ENCODE assay signal across 9 cellular contexts in the genomic region with DNA sequence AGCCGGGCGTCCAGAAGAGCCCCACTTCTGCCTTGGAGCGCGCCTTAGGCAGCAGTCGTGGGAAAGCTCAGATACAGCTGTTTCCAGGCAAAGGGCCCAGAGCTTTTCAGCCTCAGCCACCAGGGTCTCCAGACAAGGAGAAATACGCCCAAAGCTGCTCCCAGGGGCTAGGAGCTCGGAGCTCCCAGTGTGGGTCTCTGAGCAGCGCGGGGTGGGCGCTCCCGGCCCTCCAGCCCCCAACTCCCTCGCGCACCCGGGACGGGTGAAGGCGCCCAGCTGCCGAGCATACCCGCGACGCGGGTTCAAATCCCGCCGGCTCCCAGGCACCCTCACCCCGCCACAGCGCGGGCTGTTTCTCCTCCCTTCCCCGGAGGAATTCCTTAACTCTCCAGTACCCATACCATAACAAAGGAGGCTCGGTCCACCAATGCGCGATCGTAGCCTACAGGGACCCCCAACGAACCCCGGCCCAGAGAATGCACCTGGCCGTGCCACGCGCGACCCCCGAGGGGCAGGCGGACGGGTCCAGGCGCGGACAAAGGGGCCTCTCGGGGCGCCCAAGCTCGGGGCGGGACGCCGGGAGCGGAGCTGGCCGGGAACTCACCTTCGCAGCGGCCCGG. TPM values are rescaled to one million over a fixed set of nuclear protein-coding genes. Genes with fewer than 3 reads are reported as not detected.
A peak's percentile ranks its signal among the peaks of the same experiment; 100 is the strongest.
DNase-seq lines count a peak whose midpoint lies in the region; ATAC-seq and TF ChIP-seq lines count a peak whose summit lies in the region.
"Had no signal": no experiment of that assay in that cellular context is flagged by ENCODE, and none has a peak within 500 bp of the region (broad histone marks: within the 10 kb centered on the region; RNA-seq: fewer than 3 reads in every experiment).

No MANE protein-coding gene starts in this region.

- H3K9me3 Mint-ChIP-seq in MCF 10A (ENCODE audit: unreplicated experiment), result no peaks in the 10 kb centered on the region

- no peak overlapping the region for H3K27ac ChIP-seq in iPS-20b (ENCODE audit: low read length)
- H3K27ac ChIP-seq in gastrocnemius medialis, result peak overlapping the region; percentile 84 to 88 (median 86)

- no peaks in the 10 kb centered on the region for H3K4me1 ChIP-seq in iPS-20b (ENCODE audit: insufficient read depth, low read length)
- peaks cover 10 to 20% of the 10 kb centered on the region in 2 donors for H3K4me1 ChIP-seq in gastrocnemius medialis

- peak overlapping the region; percentile 64; the same call in 1 of the 2 replicates for H3K9ac ChIP-seq in iPS-20b (ENCODE audit: low read depth, low read length)

- no peaks in the 10 kb centered on the region for H3K27me3 Mint-ChIP-seq in MCF 10A (ENCODE audit: insufficient read depth, unreplicated experiment)

- BruUV-seq in MCF 10A (replicated peaks; lab: Mats Ljungman, UMichigan), result no TSS peak

- in situ Hi-C loops in gastrocnemius medialis (cut with MboI; ENCODE audit: low sequenced_read_pairs in 4 of 4), result loop anchor here in 1 of 4 donors (10.0 kb wide), 1 partner anchor 108 kb away; no protein-coding TSS in a partner anchor

- TF ChIP-seq CTCF in MCF 10A (IDR thresholded peaks at IDR 0.05; ENCODE audit: unreplicated experiment) (no peak), gastrocnemius medialis (IDR thresholded peaks at IDR 0.05 in 4 of 5, conservative IDR thresholded peaks at IDR 0.05 in 1 of 5) (no peak)

- DNase-seq in HCEC 1CT (peak; percentile 47), MCF 10A (ENCODE audit: unreplicated experiment) (peak; percentile 18), gastrocnemius medialis (no peak), NCI-H510A treated with DMSO at 0.1 percent for 48 hours (lab: John Stamatoyannopoulos, UW) (no peak)
- no peak for DNase-seq in stimulated activated CD4-positive, alpha-beta T cell treated with anti-CD3 and anti-CD28 coated beads, Interleukin-15, amount 100 ng/mL, for 24 hours
- DNase-seq in activated CD4-positive, CD25-positive, alpha-beta regulatory T cell (lab: John Stamatoyannopoulos, UW), result no peak
- DNase-seq: activated T-cell treated with anti-CD3 and anti-CD28 coated beads, Interleukin-2, amount 50 U/mL, for 1 hour had no signal

- no peak overlapping the region for H3K27ac Mint-ChIP-seq in MCF 10A (ENCODE audit: low read depth, unreplicated experiment)

- peaks cover 29% of the 10 kb centered on the region for H3K4me1 Mint-ChIP-seq in MCF 10A (ENCODE audit: insufficient read depth, unreplicated experiment)

- no peaks in the 10 kb centered on the region for H3K9me3 ChIP-seq in iPS-20b (ENCODE audit: insufficient read depth, low read depth, low read length)
- no peaks in the 10 kb centered on the region for H3K9me3 ChIP-seq in gastrocnemius medialis

- CTCF ChIA-PET in MCF 10A (lab: Yijun Ruan, JAX), result interaction anchor here (0.7 to 0.9 kb wide), 5 partner anchors 55 to 204 kb away, joined by 3 to 4 read pairs (median 3); no protein-coding TSS in a partner anchor

- ATAC-seq in gastrocnemius medialis, result no peak
- ATAC-seq in GM21447 (IDR thresholded peaks at IDR 0.05; ENCODE audit: unreplicated experiment), result no peak

- peak overlapping the region; percentile 90 for H3K4me3 Mint-ChIP-seq in MCF 10A (ENCODE audit: unreplicated experiment)

- H3K27me3 ChIP-seq in iPS-20b (ENCODE audit: insufficient read depth, low read length), result peaks cover 42% of the 10 kb centered on the region
- H3K27me3 ChIP-seq in gastrocnemius medialis, result peaks cover 16 to 50% (median 30%) of the 10 kb centered on the region in 3 donors

- H3K36me3 Mint-ChIP-seq in MCF 10A (ENCODE audit: insufficient read depth, unreplicated experiment), result peaks cover 5% of the 10 kb centered on the region

- intact Hi-C loops in MCF 10A (cut with micrococcal nuclease) (loop anchor here (2.0 to 5.0 kb wide), 2 partner anchors 40 to 49 kb away; no protein-coding TSS in a partner anchor), gastrocnemius medialis (cut with DNase I; ENCODE audit: low total_unique reads) (loop anchor here (5.0 kb wide), 1 partner anchor 91 kb away; no protein-coding TSS in a partner anchor)

- TF ChIP-seq POLR2A in gastrocnemius medialis (IDR thresholded peaks at IDR 0.05), result no peak

- POLR2A ChIA-PET in MCF 10A (lab: Yijun Ruan, JAX), result interaction anchor here (0.7 to 4.2 kb wide), 13 partner anchors 12 to 291 kb away, joined by 3 to 22 read pairs (median 4); a partner anchor contains a TSS

- H3K4me3 ChIP-seq in iPS-20b (ENCODE audit: low read length), result peak overlapping the region; percentile 88
- peak overlapping the region; percentile 64 to 78 (median 73) for H3K4me3 ChIP-seq in gastrocnemius medialis

- H3K36me3 ChIP-seq in iPS-20b (ENCODE audit: insufficient read depth, low read depth, low read length) (peaks cover 14% of the 10 kb centered on the region; the same call in 1 of the 2 replicates), gastrocnemius medialis (no peaks in the 10 kb centered on the region)

RNA-seq across cellular contexts. Expression of a gene that starts 0.5 kb away (rescaled TPM):
- total RNA-seq in MCF 10A (2022), result 25.9 and 42.1 TPM in 2 replicates
- 100 to 1,000 TPM in 3 of 4 donors, 10 to 100 TPM in 1; 60.5 to 127 (median 120) TPM for total RNA-seq in gastrocnemius medialis

RNA-seq across cellular contexts. Expression of a gene that starts 0.6 kb away (rescaled TPM):
- 54.6 and 66.0 TPM in 2 replicates for total RNA-seq in MCF 10A (2022)
- total RNA-seq in gastrocnemius medialis, result 10 to 100 TPM; 51.2 to 85.8 (median 70.5) TPM

Comparison
In these comparisons a context has a peak if more than half of its experiments do, and no peak if none do; other contexts are left out.
1. DNase-seq: peak in HCEC 1CT (single experiment) and MCF 10A (single experiment); none in gastrocnemius medialis (0 of 2), NCI-H510A treated with DMSO at 0.1 percent for 48 hours (single experiment), stimulated activated CD4-positive, alpha-beta T cell treated with anti-CD3 and anti-CD28 coated beads, Interleukin-15, amount 100 ng/mL, for 24 hours (single experiment) and activated CD4-positive, CD25-positive, alpha-beta regulatory T cell (0 of 4).